In the genomic region with DNA sequence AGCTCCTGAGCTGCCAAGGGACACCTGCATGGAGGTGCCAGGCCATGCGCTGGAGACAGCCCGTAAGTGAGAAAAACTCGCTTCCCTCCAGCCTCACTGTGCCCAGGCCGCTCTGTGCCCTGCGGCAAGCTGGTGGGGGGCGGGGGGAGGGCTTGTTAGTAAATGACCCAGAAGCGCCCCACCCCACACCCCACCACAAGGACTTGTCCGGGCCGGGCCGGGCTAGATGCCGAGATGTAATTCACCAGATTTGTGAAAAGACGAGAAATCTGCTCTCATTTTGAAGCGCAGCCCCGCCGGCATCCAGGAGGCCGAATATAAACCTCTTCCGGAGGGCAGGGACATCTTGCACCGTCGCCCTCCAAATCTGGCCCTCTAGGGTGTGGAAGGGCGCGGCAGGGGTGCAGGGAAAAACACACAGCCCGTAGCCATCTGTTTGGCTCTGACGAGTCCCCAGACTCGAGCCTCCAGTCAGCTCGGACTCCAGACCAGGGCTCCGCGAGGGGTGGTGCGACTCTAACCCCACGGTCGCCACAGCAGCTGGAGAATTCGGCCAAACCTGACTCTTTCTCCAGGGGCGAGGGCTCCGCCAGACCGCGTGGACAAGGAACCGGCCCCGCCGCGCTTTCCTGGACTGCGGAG, we compare ENCODE assay signal across 1 cellular context.
TF ChIP-seq lines count a peak whose summit lies in the region.

No MANE protein-coding gene starts in this region.

TF ChIP-seq in GM23338, 12 proteins besides CTCF, POLR2A, EP300 and RAD21:
- TF ChIP-seq, protein P1, sequence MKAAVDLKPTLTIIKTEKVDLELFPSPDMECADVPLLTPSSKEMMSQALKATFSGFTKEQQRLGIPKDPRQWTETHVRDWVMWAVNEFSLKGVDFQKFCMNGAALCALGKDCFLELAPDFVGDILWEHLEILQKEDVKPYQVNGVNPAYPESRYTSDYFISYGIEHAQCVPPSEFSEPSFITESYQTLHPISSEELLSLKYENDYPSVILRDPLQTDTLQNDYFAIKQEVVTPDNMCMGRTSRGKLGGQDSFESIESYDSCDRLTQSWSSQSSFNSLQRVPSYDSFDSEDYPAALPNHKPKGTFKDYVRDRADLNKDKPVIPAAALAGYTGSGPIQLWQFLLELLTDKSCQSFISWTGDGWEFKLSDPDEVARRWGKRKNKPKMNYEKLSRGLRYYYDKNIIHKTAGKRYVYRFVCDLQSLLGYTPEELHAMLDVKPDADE (IDR thresholded peaks at IDR 0.05): no peak
- TF ChIP-seq, protein P2, sequence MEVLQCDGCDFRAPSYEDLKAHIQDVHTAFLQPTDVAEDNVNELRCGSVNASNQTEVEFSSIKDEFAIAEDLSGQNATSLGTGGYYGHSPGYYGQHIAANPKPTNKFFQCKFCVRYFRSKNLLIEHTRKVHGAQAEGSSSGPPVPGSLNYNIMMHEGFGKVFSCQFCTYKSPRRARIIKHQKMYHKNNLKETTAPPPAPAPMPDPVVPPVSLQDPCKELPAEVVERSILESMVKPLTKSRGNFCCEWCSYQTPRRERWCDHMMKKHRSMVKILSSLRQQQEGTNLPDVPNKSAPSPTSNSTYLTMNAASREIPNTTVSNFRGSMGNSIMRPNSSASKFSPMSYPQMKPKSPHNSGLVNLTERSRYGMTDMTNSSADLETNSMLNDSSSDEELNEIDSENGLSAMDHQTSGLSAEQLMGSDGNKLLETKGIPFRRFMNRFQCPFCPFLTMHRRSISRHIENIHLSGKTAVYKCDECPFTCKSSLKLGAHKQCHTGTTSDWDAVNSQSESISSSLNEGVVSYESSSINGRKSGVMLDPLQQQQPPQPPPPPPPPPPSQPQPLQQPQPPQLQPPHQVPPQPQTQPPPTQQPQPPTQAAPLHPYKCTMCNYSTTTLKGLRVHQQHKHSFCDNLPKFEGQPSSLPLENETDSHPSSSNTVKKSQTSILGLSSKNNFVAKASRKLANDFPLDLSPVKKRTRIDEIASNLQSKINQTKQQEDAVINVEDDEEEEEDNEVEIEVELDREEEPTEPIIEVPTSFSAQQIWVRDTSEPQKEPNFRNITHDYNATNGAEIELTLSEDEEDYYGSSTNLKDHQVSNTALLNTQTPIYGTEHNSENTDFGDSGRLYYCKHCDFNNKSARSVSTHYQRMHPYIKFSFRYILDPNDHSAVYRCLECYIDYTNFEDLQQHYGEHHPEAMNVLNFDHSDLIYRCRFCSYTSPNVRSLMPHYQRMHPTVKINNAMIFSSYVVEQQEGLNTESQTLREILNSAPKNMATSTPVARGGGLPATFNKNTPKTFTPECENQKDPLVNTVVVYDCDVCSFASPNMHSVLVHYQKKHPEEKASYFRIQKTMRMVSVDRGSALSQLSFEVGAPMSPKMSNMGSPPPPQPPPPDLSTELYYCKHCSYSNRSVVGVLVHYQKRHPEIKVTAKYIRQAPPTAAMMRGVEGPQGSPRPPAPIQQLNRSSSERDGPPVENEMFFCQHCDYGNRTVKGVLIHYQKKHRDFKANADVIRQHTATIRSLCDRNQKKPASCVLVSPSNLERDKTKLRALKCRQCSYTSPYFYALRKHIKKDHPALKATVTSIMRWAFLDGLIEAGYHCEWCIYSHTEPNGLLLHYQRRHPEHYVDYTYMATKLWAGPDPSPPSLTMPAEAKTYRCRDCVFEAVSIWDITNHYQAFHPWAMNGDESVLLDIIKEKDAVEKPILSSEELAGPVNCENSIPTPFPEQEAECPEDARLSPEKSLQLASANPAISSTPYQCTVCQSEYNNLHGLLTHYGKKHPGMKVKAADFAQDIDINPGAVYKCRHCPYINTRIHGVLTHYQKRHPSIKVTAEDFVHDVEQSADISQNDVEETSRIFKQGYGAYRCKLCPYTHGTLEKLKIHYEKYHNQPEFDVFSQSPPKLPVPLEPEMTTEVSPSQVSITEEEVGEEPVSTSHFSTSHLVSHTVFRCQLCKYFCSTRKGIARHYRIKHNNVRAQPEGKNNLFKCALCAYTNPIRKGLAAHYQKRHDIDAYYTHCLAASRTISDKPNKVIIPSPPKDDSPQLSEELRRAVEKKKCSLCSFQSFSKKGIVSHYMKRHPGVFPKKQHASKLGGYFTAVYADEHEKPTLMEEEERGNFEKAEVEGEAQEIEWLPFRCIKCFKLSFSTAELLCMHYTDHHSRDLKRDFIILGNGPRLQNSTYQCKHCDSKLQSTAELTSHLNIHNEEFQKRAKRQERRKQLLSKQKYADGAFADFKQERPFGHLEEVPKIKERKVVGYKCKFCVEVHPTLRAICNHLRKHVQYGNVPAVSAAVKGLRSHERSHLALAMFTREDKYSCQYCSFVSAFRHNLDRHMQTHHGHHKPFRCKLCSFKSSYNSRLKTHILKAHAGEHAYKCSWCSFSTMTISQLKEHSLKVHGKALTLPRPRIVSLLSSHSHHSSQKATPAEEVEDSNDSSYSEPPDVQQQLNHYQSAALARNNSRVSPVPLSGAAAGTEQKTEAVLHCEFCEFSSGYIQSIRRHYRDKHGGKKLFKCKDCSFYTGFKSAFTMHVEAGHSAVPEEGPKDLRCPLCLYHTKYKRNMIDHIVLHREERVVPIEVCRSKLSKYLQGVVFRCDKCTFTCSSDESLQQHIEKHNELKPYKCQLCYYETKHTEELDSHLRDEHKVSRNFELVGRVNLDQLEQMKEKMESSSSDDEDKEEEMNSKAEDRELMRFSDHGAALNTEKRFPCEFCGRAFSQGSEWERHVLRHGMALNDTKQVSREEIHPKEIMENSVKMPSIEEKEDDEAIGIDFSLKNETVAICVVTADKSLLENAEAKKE (CRISPR knock-in tag; IDR thresholded peaks at IDR 0.05): no peak
- peak; percentile 83 for TF ChIP-seq EZH2 (IDR thresholded peaks at IDR 0.05; ENCODE audit: low read depth, unreplicated experiment)
- TF ChIP-seq JUNB (IDR thresholded peaks at IDR 0.05; ENCODE audit: unreplicated experiment): no peak
- no peak for TF ChIP-seq ZNF114 (CRISPR knock-in tag; IDR thresholded peaks at IDR 0.05)
- no peak for TF ChIP-seq ZNF331 (CRISPR knock-in tag; IDR thresholded peaks at IDR 0.05; ENCODE audit: low read depth)
- peak; percentile 60 for TF ChIP-seq EZH2phosphoT487 (IDR thresholded peaks at IDR 0.05; ENCODE audit: unreplicated experiment)
- TF ChIP-seq POLR2AphosphoS5 (IDR thresholded peaks at IDR 0.05; ENCODE audit: low read depth): no peak
- TF ChIP-seq NANOG (IDR thresholded peaks at IDR 0.05; ENCODE audit: borderline replicate concordance): no peak
- TF ChIP-seq, protein P3, sequence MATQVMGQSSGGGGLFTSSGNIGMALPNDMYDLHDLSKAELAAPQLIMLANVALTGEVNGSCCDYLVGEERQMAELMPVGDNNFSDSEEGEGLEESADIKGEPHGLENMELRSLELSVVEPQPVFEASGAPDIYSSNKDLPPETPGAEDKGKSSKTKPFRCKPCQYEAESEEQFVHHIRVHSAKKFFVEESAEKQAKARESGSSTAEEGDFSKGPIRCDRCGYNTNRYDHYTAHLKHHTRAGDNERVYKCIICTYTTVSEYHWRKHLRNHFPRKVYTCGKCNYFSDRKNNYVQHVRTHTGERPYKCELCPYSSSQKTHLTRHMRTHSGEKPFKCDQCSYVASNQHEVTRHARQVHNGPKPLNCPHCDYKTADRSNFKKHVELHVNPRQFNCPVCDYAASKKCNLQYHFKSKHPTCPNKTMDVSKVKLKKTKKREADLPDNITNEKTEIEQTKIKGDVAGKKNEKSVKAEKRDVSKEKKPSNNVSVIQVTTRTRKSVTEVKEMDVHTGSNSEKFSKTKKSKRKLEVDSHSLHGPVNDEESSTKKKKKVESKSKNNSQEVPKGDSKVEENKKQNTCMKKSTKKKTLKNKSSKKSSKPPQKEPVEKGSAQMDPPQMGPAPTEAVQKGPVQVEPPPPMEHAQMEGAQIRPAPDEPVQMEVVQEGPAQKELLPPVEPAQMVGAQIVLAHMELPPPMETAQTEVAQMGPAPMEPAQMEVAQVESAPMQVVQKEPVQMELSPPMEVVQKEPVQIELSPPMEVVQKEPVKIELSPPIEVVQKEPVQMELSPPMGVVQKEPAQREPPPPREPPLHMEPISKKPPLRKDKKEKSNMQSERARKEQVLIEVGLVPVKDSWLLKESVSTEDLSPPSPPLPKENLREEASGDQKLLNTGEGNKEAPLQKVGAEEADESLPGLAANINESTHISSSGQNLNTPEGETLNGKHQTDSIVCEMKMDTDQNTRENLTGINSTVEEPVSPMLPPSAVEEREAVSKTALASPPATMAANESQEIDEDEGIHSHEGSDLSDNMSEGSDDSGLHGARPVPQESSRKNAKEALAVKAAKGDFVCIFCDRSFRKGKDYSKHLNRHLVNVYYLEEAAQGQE (IDR thresholded peaks at IDR 0.05; ENCODE audit: unreplicated experiment): no peak
- TF ChIP-seq CREB1 (CRISPR knock-in tag; IDR thresholded peaks at IDR 0.05; ENCODE audit: low read depth): no peak
- no peak for TF ChIP-seq STAT1 (IDR thresholded peaks at IDR 0.05; ENCODE audit: unreplicated experiment)
